In genomic region chr7:16421333-16422099, GRCh38 we compare ENCODE assay signal across 8 cellular contexts. TPM values are rescaled to one million over a fixed set of nuclear protein-coding genes. Genes with fewer than 3 reads are reported as not detected.
DNase-seq lines count a peak whose midpoint lies in the region; ATAC-seq and TF ChIP-seq lines count a peak whose summit lies in the region.

TSS of gene CRPPA (minus strand) at chr7:16421538. CDS start at chr7:16421322, 216 bp downstream.

- H3K9me3 ChIP-seq in duodenal mucosa (ENCODE audit: control insufficient read depth in 1 of 2, low read length in 2 of 2): no peaks in the 10 kb centered on the region
- no peaks in the 10 kb centered on the region for H3K9me3 ChIP-seq in lower lobe of right lung

- H3K27ac ChIP-seq in duodenal mucosa (ENCODE audit: low read depth, low read length): peak within 1 kb of the TSS; percentile 94
- peak within 1 kb of the TSS; percentile 96 for H3K27ac ChIP-seq in lower lobe of right lung

- H3K9me3 Mint-ChIP-seq in activated CD4-positive, alpha-beta T cell treated with anti-CD3 and anti-CD28 coated beads, Interleukin-2, amount 10 ng/mL, durations not matched to agents 24 days and 14 days: peaks cover 11% of the 10 kb centered on the region

- H3K4me3 ChIP-seq in duodenal mucosa (ENCODE audit: low read depth in 1 of 2, low read length in 2 of 2) (peak within 1 kb of the TSS; percentile 73 to 87), lower lobe of right lung (peak within 1 kb of the TSS; percentile 71)

- POLR2A ChIA-PET in GM10248 (lab: Yijun Ruan, JAX): no interaction called here

- H3K27ac Mint-ChIP-seq in activated CD4-positive, alpha-beta T cell treated with anti-CD3 and anti-CD28 coated beads, Interleukin-2, amount 10 ng/mL, durations not matched to agents 24 days and 14 days: peak within 1 kb of the TSS; percentile 98

- H3K4me3 Mint-ChIP-seq in activated CD4-positive, alpha-beta T cell treated with anti-CD3 and anti-CD28 coated beads, Interleukin-2, amount 10 ng/mL, durations not matched to agents 24 days and 14 days: peak within 1 kb of the TSS; percentile 89

- ATAC-seq in lower lobe of right lung: peak; percentile 65 to 76

- peaks cover 2% of the 10 kb centered on the region for H3K36me3 Mint-ChIP-seq in activated CD4-positive, alpha-beta T cell treated with anti-CD3 and anti-CD28 coated beads, Interleukin-2, amount 10 ng/mL, durations not matched to agents 24 days and 14 days (ENCODE audit: low read depth)

- peaks cover 18% of the 10 kb centered on the region for H3K4me1 Mint-ChIP-seq in activated CD4-positive, alpha-beta T cell treated with anti-CD3 and anti-CD28 coated beads, Interleukin-2, amount 10 ng/mL, durations not matched to agents 24 days and 14 days

- CTCF ChIA-PET in GM10248 (lab: Yijun Ruan, JAX): interaction anchor here (1.1 to 2.1 kb wide), 4 partner anchors 10 to 496 kb away, joined by 4 to 7 read pairs (median 5); no protein-coding TSS in a partner anchor

- H3K4me1 ChIP-seq in duodenal mucosa (ENCODE audit: control insufficient read depth in 1 of 2, insufficient read depth in 2 of 2, low read length in 2 of 2) (peaks cover 19% of the 10 kb centered on the region in 2 donors), lower lobe of right lung (peaks cover 16% of the 10 kb centered on the region)

- H3K27me3 ChIP-seq in duodenal mucosa (ENCODE audit: control insufficient read depth in 1 of 2, insufficient read depth in 2 of 2, low read length in 2 of 2) (no peaks in the 10 kb centered on the region), lower lobe of right lung (ENCODE audit: low read depth) (no peaks in the 10 kb centered on the region)

- intact Hi-C loops in activated CD4-positive, alpha-beta T cell treated with anti-CD3 and anti-CD28 coated beads, Interleukin-2, amount 10 ng/mL, durations not matched to agents 24 days and 14 days (cut with micrococcal nuclease): loop anchor here (2.0 to 5.0 kb wide), 2 partner anchors 811 to 879 kb away; no protein-coding TSS in a partner anchor
- intact Hi-C loops in lower lobe of right lung (cut with DNase I): no loop called here

- no peak for TF ChIP-seq CTCF in GM10248 (IDR thresholded peaks at IDR 0.05; ENCODE audit: control extremely low read depth, extremely low read depth, low read depth, missing control alignments)
- TF ChIP-seq CTCF in lower lobe of right lung (IDR thresholded peaks at IDR 0.05): no peak

- H3K9ac ChIP-seq in duodenal mucosa (ENCODE audit: low read depth in 1 of 2, low read length in 2 of 2): peak within 1 kb of the TSS; percentile 83 to 89

- no peaks in the 10 kb centered on the region for H3K36me3 ChIP-seq in duodenal mucosa (ENCODE audit: control insufficient read depth in 1 of 2, insufficient read depth in 2 of 2, low read length in 2 of 2)
- no peaks in the 10 kb centered on the region for H3K36me3 ChIP-seq in lower lobe of right lung

- peaks cover 4% of the 10 kb centered on the region for H3K27me3 Mint-ChIP-seq in activated CD4-positive, alpha-beta T cell treated with anti-CD3 and anti-CD28 coated beads, Interleukin-2, amount 10 ng/mL, durations not matched to agents 24 days and 14 days

- peak; percentile 11 for DNase-seq in GM10248 (ENCODE audit: extremely low spot score)
- DNase-seq in HCEC 1CT: peak; percentile 45
- DNase-seq in M059J (ENCODE audit: low read depth): peak; percentile 63
- peak; percentile 82 for DNase-seq in activated CD4-positive, alpha-beta T cell treated with anti-CD3 and anti-CD28 coated beads, Interleukin-2, amount 10 ng/mL, durations not matched to agents 24 days and 14 days
- peak; percentile 55 for DNase-seq in lower lobe of right lung
- peak; percentile 23 for DNase-seq in stimulated activated CD8-positive, alpha-beta memory T cell treated with anti-CD3 and anti-CD28 coated beads, Interleukin-15, amount 100 ng/mL, for 24 hours (ENCODE audit: low read depth)
- DNase-seq in NK-92 (lab: John Stamatoyannopoulos, UW; ENCODE audit: unreplicated experiment): no peak

RNA-seq across cellular contexts. Expression of gene CRPPA, which starts in this region (rescaled TPM):
- total RNA-seq in M059J (2014; rRNA removed; shearing (Covaris generic)): 1.0 and 2.5 TPM in 2 replicates
- 1.1 and 1.3 TPM in 2 replicates for total RNA-seq in activated CD4-positive, alpha-beta T cell treated with anti-CD3 and anti-CD28 coated beads, Interleukin-2, amount 10 ng/mL, durations not matched to agents 24 days and 14 days
- total RNA-seq in lower lobe of right lung: 3.0 TPM
